In the genomic region with DNA sequence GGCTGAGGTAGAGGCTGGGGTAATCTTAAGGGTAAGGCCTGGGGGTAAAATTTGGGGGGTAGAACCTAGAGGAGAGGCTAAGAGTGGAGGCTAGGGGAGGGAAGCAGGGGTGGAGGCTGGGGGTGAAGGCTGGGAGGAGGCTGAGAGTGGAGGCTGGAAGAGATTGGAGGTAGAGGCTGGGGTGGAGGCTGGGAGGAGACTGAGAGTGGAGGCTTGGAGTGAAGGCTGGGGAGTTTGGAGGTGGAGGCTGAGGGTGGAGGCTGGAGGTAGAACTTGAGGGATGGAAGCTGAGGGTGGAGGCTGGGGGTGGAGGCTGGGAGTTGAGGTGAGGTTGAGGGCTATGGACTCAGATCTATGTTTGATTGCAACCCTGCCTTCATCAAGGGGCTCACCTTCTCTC, we compare ENCODE assay signal across 21 cellular contexts.
DNase-seq lines count a peak whose midpoint lies in the region; ATAC-seq, FAIRE-seq and TF ChIP-seq lines count a peak whose summit lies in the region.
"Had no signal": no experiment of that assay in that cellular context is flagged by ENCODE, and none has a peak within 500 bp of the region (broad histone marks: within the 10 kb centered on the region; RNA-seq: fewer than 3 reads in every experiment).

No MANE protein-coding gene starts in this region.

- H3K4me1 ChIP-seq in HepG2 (ENCODE audit: insufficient read depth, low read length) (no peaks in the 10 kb centered on the region), right lobe of liver (no peaks in the 10 kb centered on the region), K562 (replicated peaks in 1 of 2; ENCODE audit: control insufficient read depth in 2 of 2, insufficient read depth in 2 of 2, low read length in 2 of 2) (no peaks in the 10 kb centered on the region; a peak in 1 of 5 replicates), A673 (ENCODE audit: insufficient read depth, low read length, poor library complexity, severe bottlenecking) (no peaks in the 10 kb centered on the region)
- H3K4me1 ChIP-seq: BLaER1, Caco-2 had no signal

- H3K36me3 ChIP-seq in HepG2 (replicated peaks in 1 of 2; ENCODE audit: control insufficient read depth in 1 of 2, insufficient read depth in 2 of 2, low read length in 2 of 2) (no peaks in the 10 kb centered on the region), right lobe of liver (no peaks in the 10 kb centered on the region), K562 (ENCODE audit: control insufficient read depth, insufficient read depth, low read length) (no peaks in the 10 kb centered on the region), A673 (ENCODE audit: insufficient read depth, low read length, poor library complexity, severe bottlenecking) (no peaks in the 10 kb centered on the region)
- H3K36me3 ChIP-seq: BLaER1 had no signal

- H3K27me3 Mint-ChIP-seq in activated T-helper 1 cell treated with anti-CD3 and anti-CD28 coated beads, Interleukin-12 subunit alpha, Interleukin-12 subunit beta, Interleukin-2, Interleukin-4 antibody, amounts not matched to agents 30 ng/mL and 10 ng/mL and 1 ng/mL, durations not matched to agents 14 hours and 24 hours and 36 hours (ENCODE audit: insufficient read depth) = no peaks in the 10 kb centered on the region
- H3K27me3 Mint-ChIP-seq: CD4-positive, CD25-positive, alpha-beta regulatory T cell had no signal

- H3K27me3 ChIP-seq in HepG2 (ENCODE audit: control insufficient read depth in 1 of 2, insufficient read depth in 2 of 2, low read length in 2 of 2) (0 out of 5 replicates have a peak, but pooled peaks cover 0 to under 1% of the 10 kb centered on the region in 2 experiments), right lobe of liver (no peaks in the 10 kb centered on the region), K562 (ENCODE audit: control insufficient read depth in 2 of 2, insufficient read depth in 2 of 2, low read length in 2 of 2) (peaks cover 0 to 16% of the 10 kb centered on the region in 2 experiments; a peak in 3 of 5 replicates), A673 (replicated peaks; ENCODE audit: insufficient read depth, low read depth, low read length, poor library complexity) (no peaks in the 10 kb centered on the region)
- H3K27me3 ChIP-seq: BLaER1 had no signal

- H3K9me1 ChIP-seq in K562 (ENCODE audit: control insufficient read depth, insufficient read depth, low read length) = no peaks in the 10 kb centered on the region

- no peak overlapping the region for H3K27ac Mint-ChIP-seq in activated T-helper 1 cell treated with anti-CD3 and anti-CD28 coated beads, Interleukin-12 subunit alpha, Interleukin-12 subunit beta, Interleukin-2, Interleukin-4 antibody, amounts not matched to agents 30 ng/mL and 10 ng/mL and 1 ng/mL, durations not matched to agents 14 hours and 24 hours and 36 hours
- H3K27ac Mint-ChIP-seq: B cell; CD4-positive, CD25-positive, alpha-beta regulatory T cell; CD8-positive, alpha-beta T cell; GM23338; HFFc6 had no signal

- no peak for DNase-seq in HepG2 (ENCODE audit: low spot score)
- no peak for DNase-seq in right lobe of liver
- DNase-seq in K562 (ENCODE audit: extremely low read depth in 1 of 4, low spot score in 3 of 4) = no peak
- DNase-seq in posterior vena cava (ENCODE audit: low spot score) = peak; percentile 55
- DNase-seq in activated T-helper 1 cell treated with anti-CD3 and anti-CD28 coated beads, Interleukin-12 subunit alpha, Interleukin-12 subunit beta, Interleukin-2, Interleukin-4 antibody, amounts not matched to agents 30 ng/mL and 10 ng/mL and 1 ng/mL, durations not matched to agents 14 hours and 24 hours and 36 hours (ENCODE audit: low spot score) = no peak
- DNase-seq in A673 (ENCODE audit: low spot score) = no peak
- DNase-seq: Caco-2; CD4-positive, CD25-positive, alpha-beta regulatory T cell; CD8-positive, alpha-beta T cell; DMS153; DND-41; H9; HFFc6 had no signal

- H3K4me3 ChIP-seq in HepG2 (replicated peaks in 1 of 3; ENCODE audit: insufficient read depth in 1 of 3, low read depth in 2 of 3, low read length in 3 of 3) (no peak overlapping the region), right lobe of liver (no peak overlapping the region), K562 (no peak overlapping the region), A673 (ENCODE audit: low read depth, low read length, poor library complexity, severe bottlenecking) (no peak overlapping the region)
- H3K4me3 ChIP-seq: BLaER1, GM23338 had no signal

- FAIRE-seq in HepG2 (lab: Jason Lieb, UNC) (no peak), K562 (lab: Jason Lieb, UNC) (no peak)
- FAIRE-seq: G401.6, GM12892, GM19239 had no signal

- TF ChIP-seq RAD21 in HepG2 (CRISPR knock-in tag; IDR thresholded peaks at IDR 0.05) (no peak), K562 (CRISPR knock-in tag; conservative IDR thresholded peaks at IDR 0.05 in 1 of 2, IDR thresholded peaks at IDR 0.05 in 1 of 2) (no peak)

- H3K36me3 Mint-ChIP-seq in activated T-helper 1 cell treated with anti-CD3 and anti-CD28 coated beads, Interleukin-12 subunit alpha, Interleukin-12 subunit beta, Interleukin-2, Interleukin-4 antibody, amounts not matched to agents 30 ng/mL and 10 ng/mL and 1 ng/mL, durations not matched to agents 14 hours and 24 hours and 36 hours (ENCODE audit: low read depth) = no peaks in the 10 kb centered on the region
- H3K36me3 Mint-ChIP-seq: CD4-positive, CD25-positive, alpha-beta regulatory T cell; CD8-positive, alpha-beta T cell had no signal

- no peak for ATAC-seq in HepG2
- no peak for ATAC-seq in right lobe of liver
- ATAC-seq in K562 = no peak
- ATAC-seq: CD8-positive, alpha-beta T cell; GM23338; HCT116 had no signal

- H2AFZ ChIP-seq in HepG2 (ENCODE audit: low read length) = no peak overlapping the region
- no peak overlapping the region for H2AFZ ChIP-seq in K562 (ENCODE audit: low read depth, low read length)
- H2AFZ ChIP-seq: GM23338 had no signal

- H4K20me1 ChIP-seq in HepG2 (ENCODE audit: insufficient read depth, low read length) = no peaks in the 10 kb centered on the region
- H4K20me1 ChIP-seq in K562 (replicated peaks; ENCODE audit: control insufficient read depth, insufficient read depth, low read length) = no peaks in the 10 kb centered on the region
- H4K20me1 ChIP-seq: BLaER1 had no signal

- H3K79me2 ChIP-seq in HepG2 (ENCODE audit: insufficient read depth, low read length) (no peaks in the 10 kb centered on the region), K562 (ENCODE audit: control insufficient read depth, insufficient read depth, low read length) (no peaks in the 10 kb centered on the region)

- H3K9me3 ChIP-seq in HepG2 (ENCODE audit: low read length) (no peaks in the 10 kb centered on the region), right lobe of liver (no peaks in the 10 kb centered on the region), K562 (replicated peaks; ENCODE audit: control insufficient read depth, insufficient read depth, low read depth, low read length) (no peaks in the 10 kb centered on the region), A673 (ENCODE audit: low read depth, low read length, poor library complexity, severe bottlenecking) (no peaks in the 10 kb centered on the region)
- H3K9me3 ChIP-seq: BLaER1 had no signal

- no peak overlapping the region for H3K4me2 ChIP-seq in HepG2 (ENCODE audit: low read depth, low read length)
- no peak overlapping the region for H3K4me2 ChIP-seq in K562 (ENCODE audit: insufficient read depth, low read length)
- H3K4me2 ChIP-seq: BLaER1, GM23338 had no signal

- H3K9ac ChIP-seq in HepG2 (ENCODE audit: insufficient read depth, low read depth, low read length) (no peak overlapping the region), K562 (ENCODE audit: insufficient read depth in 1 of 2, low read depth in 2 of 2, low read length in 2 of 2) (no peak overlapping the region)
- H3K9ac ChIP-seq: BLaER1 had no signal

- BruUV-seq in HepG2 (replicated peaks; lab: Mats Ljungman, UMichigan) (no TSS peak), K562 (replicated peaks; lab: Mats Ljungman, UMichigan) (no TSS peak), A673 (replicated peaks; lab: Mats Ljungman, UMichigan) (no TSS peak)

- TF ChIP-seq CTCF in HepG2 (CRISPR knock-in tag; IDR thresholded peaks at IDR 0.05) (no peak), right lobe of liver (IDR thresholded peaks at IDR 0.05) (no peak), K562 (IDR thresholded peaks at IDR 0.05 in 2 of 3, conservative IDR thresholded peaks at IDR 0.05 in 1 of 3; ENCODE audit: insufficient read depth in 2 of 3, low read depth in 1 of 3, low read length in 3 of 3) (no peak), A673 (conservative IDR thresholded peaks at IDR 0.05; ENCODE audit: low read depth, low read length) (no peak)

- no peaks in the 10 kb centered on the region for H3K4me1 Mint-ChIP-seq in activated T-helper 1 cell treated with anti-CD3 and anti-CD28 coated beads, Interleukin-12 subunit alpha, Interleukin-12 subunit beta, Interleukin-2, Interleukin-4 antibody, amounts not matched to agents 30 ng/mL and 10 ng/mL and 1 ng/mL, durations not matched to agents 14 hours and 24 hours and 36 hours (ENCODE audit: low read depth)
- H3K4me1 Mint-ChIP-seq: B cell; CD4-positive, CD25-positive, alpha-beta regulatory T cell had no signal

- in situ Hi-C loops in HepG2 (cut with HindIII; ENCODE audit: extremely low pct_ligation_motif_present, low pct_unique_long_range_greater_than_20kb) = no loop called here
- in situ Hi-C loops in K562 (cut with MboI) = no loop called here

- TF ChIP-seq POLR2A in HepG2 (IDR thresholded peaks at IDR 0.05; ENCODE audit: insufficient read depth in 1 of 2, low read depth in 2 of 2, low read length in 2 of 2) (no peak), right lobe of liver (IDR thresholded peaks at IDR 0.05) (no peak), K562 (conservative IDR thresholded peaks at IDR 0.05) (no peak)

- intact Hi-C loops in HepG2 (cut with micrococcal nuclease; ENCODE audit: unreplicated experiment) = no loop called here
- intact Hi-C loops in right lobe of liver (cut with DNase I) = no loop called here
- intact Hi-C loops in K562 (cut with micrococcal nuclease) = no loop called here
- intact Hi-C loops in posterior vena cava (cut with DNase I) = no loop called here
- intact Hi-C loops in activated T-helper 1 cell treated with anti-CD3 and anti-CD28 coated beads, Interleukin-12 subunit alpha, Interleukin-12 subunit beta, Interleukin-2, Interleukin-4 antibody, amounts not matched to agents 30 ng/mL and 10 ng/mL and 1 ng/mL, durations not matched to agents 14 hours and 24 hours and 36 hours (cut with micrococcal nuclease) = no loop called here
- intact Hi-C loops in A673 (cut with micrococcal nuclease; ENCODE audit: unreplicated experiment) = no loop called here

- H3K9me3 Mint-ChIP-seq in activated T-helper 1 cell treated with anti-CD3 and anti-CD28 coated beads, Interleukin-12 subunit alpha, Interleukin-12 subunit beta, Interleukin-2, Interleukin-4 antibody, amounts not matched to agents 30 ng/mL and 10 ng/mL and 1 ng/mL, durations not matched to agents 14 hours and 24 hours and 36 hours = no peaks in the 10 kb centered on the region
- H3K9me3 Mint-ChIP-seq: CD8-positive, alpha-beta T cell; HFFc6 had no signal

- CTCF ChIA-PET in HepG2 (lab: Yijun Ruan, JAX; ENCODE audit: low intra/inter-chr PET ratio, low total read pairs) = no interaction called here
- CTCF ChIA-PET in K562 (lab: Yijun Ruan, JAX; ENCODE audit: low intra/inter-chr PET ratio) = no interaction called here
- CTCF ChIA-PET in A673 (lab: Charles Lee) = no interaction called here

- POLR2A ChIA-PET in HepG2 (lab: Yijun Ruan, JAX) (no interaction called here), K562 (lab: Yijun Ruan, JAX) (interaction anchor here (0.6 kb wide), 1 partner anchor 441 kb away, joined by 3 read pairs; no protein-coding TSS in a partner anchor), A673 (lab: Charles Lee; ENCODE audit: low non-redundant PET) (no interaction called here)

- H3K27ac ChIP-seq in HepG2 (ENCODE audit: extremely low read length, insufficient read depth, low read length) = no peak overlapping the region
- H3K27ac ChIP-seq in right lobe of liver = no peak overlapping the region
- no peak overlapping the region for H3K27ac ChIP-seq in K562 (ENCODE audit: extremely low read depth, low read depth, low read length)
- no peak overlapping the region for H3K27ac ChIP-seq in A673 (ENCODE audit: low read depth, low read length, poor library complexity, severe bottlenecking)
- H3K27ac ChIP-seq: BLaER1, C4-2B had no signal

- TF ChIP-seq EP300 in HepG2 (IDR thresholded peaks at IDR 0.05; ENCODE audit: low read depth in 2 of 2, low read length in 2 of 2) (no peak), HepG2 (CRISPR knock-in tag; IDR thresholded peaks at IDR 0.05; ENCODE audit: borderline replicate concordance) (no peak), K562 (IDR thresholded peaks at IDR 0.05; ENCODE audit: low read length) (no peak)

- no peak overlapping the region for H3K4me3 Mint-ChIP-seq in activated T-helper 1 cell treated with anti-CD3 and anti-CD28 coated beads, Interleukin-12 subunit alpha, Interleukin-12 subunit beta, Interleukin-2, Interleukin-4 antibody, amounts not matched to agents 30 ng/mL and 10 ng/mL and 1 ng/mL, durations not matched to agents 14 hours and 24 hours and 36 hours
- H3K4me3 Mint-ChIP-seq: B cell; CD4-positive, CD25-positive, alpha-beta regulatory T cell; CD8-positive, alpha-beta T cell; GM23338; H9; HFFc6 had no signal
